Comparison of ENCODE assay signal across 8 cellular contexts in genomic region chr10:102645388-102645740, GRCh38. TPM values are rescaled to one million over a fixed set of nuclear protein-coding genes. Genes with fewer than 3 reads are reported as not detected.
DNase-seq lines count a peak whose midpoint lies in the region; ATAC-seq and FAIRE-seq lines count a peak whose summit lies in the region.

No MANE protein-coding gene starts in this region.

- no peaks in the 10 kb centered on the region for H3K27me3 Mint-ChIP-seq in activated CD4-positive, alpha-beta memory T cell treated with anti-CD3 and anti-CD28 coated beads for 36 hours

- POLR2A ChIA-PET in activated CD4-positive, alpha-beta memory T cell treated with anti-CD3 and anti-CD28 coated beads for 36 hours (lab: Charles Lee), result interaction anchor here (1.0 to 4.1 kb wide), 13 partner anchors 9 to 225 kb away, joined by 3 to 53 read pairs (median 10); partner anchors contain the start of genes ACTR1A, ARL3, FBXL15 and SFXN2

- H3K4me1 ChIP-seq in esophagus (ENCODE audit: control insufficient read depth in 2 of 2, insufficient read depth in 2 of 2, low read length in 1 of 2) (peaks cover 22 to 40% of the 10 kb centered on the region in 2 donors), muscle layer of colon (ENCODE audit: insufficient read depth, low read length) (peaks cover 43% of the 10 kb centered on the region)

- intact Hi-C loops in activated CD4-positive, alpha-beta memory T cell treated with anti-CD3 and anti-CD28 coated beads for 36 hours (cut with micrococcal nuclease), result loop anchor here (5.0 to 10.0 kb wide), 2 partner anchors 213 to 831 kb away; partner anchors contain the start of genes CUEDC2 and OGA

- no peaks in the 10 kb centered on the region for H3K9me3 ChIP-seq in esophagus (ENCODE audit: control insufficient read depth in 2 of 2, insufficient read depth in 1 of 2, low read depth in 1 of 2, low read length in 1 of 2)
- H3K9me3 ChIP-seq in muscle layer of colon (ENCODE audit: low read length), result no peaks in the 10 kb centered on the region

- DNase-seq in NCI-H1694 treated with DMSO at 0.1 percent for 48 hours (lab: John Stamatoyannopoulos, UW), result peak; percentile 14
- no peak for DNase-seq in NCI-H1694 (lab: John Stamatoyannopoulos, UW)
- DNase-seq in NCI-H345 (lab: John Stamatoyannopoulos, UW), result peak; percentile 29
- DNase-seq in activated CD4-positive, alpha-beta memory T cell treated with anti-CD3 and anti-CD28 coated beads for 36 hours, result peak; percentile 67
- DNase-seq in urothelium cell line (ENCODE audit: low spot score), result peak; percentile 17

- ATAC-seq in GM21737 (IDR thresholded peaks at IDR 0.05; ENCODE audit: unreplicated experiment), result no peak

- H3K27ac Mint-ChIP-seq in activated CD4-positive, alpha-beta memory T cell treated with anti-CD3 and anti-CD28 coated beads for 36 hours, result peak overlapping the region; percentile 100

- WGBS in esophagus, 2 donors, result 1% methylated on average over 12 of the region's 12 CpGs

- peak overlapping the region; percentile 98 for H3K4me3 Mint-ChIP-seq in activated CD4-positive, alpha-beta memory T cell treated with anti-CD3 and anti-CD28 coated beads for 36 hours

- H3K4me3 ChIP-seq in esophagus (ENCODE audit: low read depth in 1 of 2, low read length in 2 of 2), result peak overlapping the region; percentile 73 to 84
- peak overlapping the region; percentile 53 to 99 for H3K4me3 ChIP-seq in muscle layer of colon (ENCODE audit: low read depth in 1 of 2, low read length in 2 of 2)

- H3K36me3 ChIP-seq in esophagus (ENCODE audit: control insufficient read depth in 2 of 2, insufficient read depth in 2 of 2, low read length in 1 of 2) (peaks cover 0 to 9% of the 10 kb centered on the region in 2 donors), muscle layer of colon (ENCODE audit: insufficient read depth, low read length) (peaks cover 18% of the 10 kb centered on the region)

- H3K27me3 ChIP-seq in esophagus (ENCODE audit: control insufficient read depth in 1 of 2, insufficient read depth in 2 of 2, low read length in 2 of 2), result no peaks in the 10 kb centered on the region
- H3K27me3 ChIP-seq in muscle layer of colon (ENCODE audit: control insufficient read depth in 1 of 2, insufficient read depth in 2 of 2, low read length in 2 of 2), result no peaks in the 10 kb centered on the region

- H3K27ac ChIP-seq in esophagus (ENCODE audit: low read depth in 2 of 2, low read length in 1 of 2), result peak overlapping the region; percentile 94 to 97
- H3K27ac ChIP-seq in muscle layer of colon (ENCODE audit: low read depth, low read length), result peak overlapping the region; percentile 96

- peaks cover 18% of the 10 kb centered on the region for H3K36me3 Mint-ChIP-seq in activated CD4-positive, alpha-beta memory T cell treated with anti-CD3 and anti-CD28 coated beads for 36 hours

- peak overlapping the region; percentile 94 for H3K9ac ChIP-seq in muscle layer of colon (ENCODE audit: low read length)

- no peak for FAIRE-seq in urothelium cell line (lab: Jason Lieb, UNC)

- H3K4me1 Mint-ChIP-seq in activated CD4-positive, alpha-beta memory T cell treated with anti-CD3 and anti-CD28 coated beads for 36 hours (ENCODE audit: low read depth), result peaks cover 46% of the 10 kb centered on the region

- H3K9me3 Mint-ChIP-seq in activated CD4-positive, alpha-beta memory T cell treated with anti-CD3 and anti-CD28 coated beads for 36 hours, result no peaks in the 10 kb centered on the region

- CTCF ChIA-PET in activated CD4-positive, alpha-beta memory T cell treated with anti-CD3 and anti-CD28 coated beads for 36 hours (lab: Charles Lee), result interaction anchor here (1.2 to 3.5 kb wide), 8 partner anchors 11 to 143 kb away, joined by 3 to 27 read pairs (median 8); partner anchors contain the start of genes ACTR1A, ARL3 and SFXN2

RNA-seq across cellular contexts. Expression of gene TRIM8, which starts 1.1 kb away (rescaled TPM):
- total RNA-seq in activated CD4-positive, alpha-beta memory T cell treated with anti-CD3 and anti-CD28 coated beads for 36 hours, result 10 to 100 TPM; 46.8 to 50.3 TPM
- 10 to 100 TPM; 26.4 to 33.3 TPM for polyA plus RNA-seq in esophagus
